Comparison of ENCODE assay signal across 18 cellular contexts in the genomic region with DNA sequence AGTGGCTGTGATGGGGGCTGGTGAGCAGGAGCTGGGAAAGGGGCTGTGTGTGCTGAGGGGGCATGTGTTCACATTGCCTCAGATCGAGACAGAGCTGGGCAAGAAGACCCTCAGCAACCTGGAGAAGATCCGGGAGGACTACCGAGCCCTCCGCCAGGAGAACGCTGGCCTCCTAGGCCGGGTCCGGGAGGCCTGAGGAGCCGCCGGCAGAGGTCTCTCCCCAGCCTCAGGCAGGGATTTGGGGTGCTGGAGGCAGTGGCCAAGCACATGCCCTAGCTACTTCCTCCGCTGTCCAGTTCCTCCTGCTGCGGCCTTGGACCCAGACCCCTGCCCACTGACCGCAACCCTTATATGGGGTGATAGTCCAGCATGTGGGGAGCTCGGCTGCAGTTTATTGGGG. TPM values are rescaled to one million over a fixed set of nuclear protein-coding genes. Genes with fewer than 3 reads are reported as not detected.
DNase-seq lines count a peak whose midpoint lies in the region; ATAC-seq and TF ChIP-seq lines count a peak whose summit lies in the region.
"Had no signal": no experiment of that assay in that cellular context is flagged by ENCODE, and none has a peak within 500 bp of the region (broad histone marks: within the 10 kb centered on the region; RNA-seq: fewer than 3 reads in every experiment).

No MANE protein-coding gene starts in this region.

- no peaks in the 10 kb centered on the region for H3K27me3 Mint-ChIP-seq in activated CD8-positive, alpha-beta memory T cell treated with anti-CD3 and anti-CD28 coated beads, Interleukin-2, amount 10 ng/mL, durations not matched to agents 7 days and 5 days
- no peaks in the 10 kb centered on the region for H3K27me3 Mint-ChIP-seq in activated CD8-positive, alpha-beta T cell treated with anti-CD3 and anti-CD28 coated beads, Interleukin-2, amount 10 ng/mL, durations not matched to agents 7 days and 5 days (ENCODE audit: low read depth)

- no peak for DNase-seq in activated CD8-positive, alpha-beta memory T cell treated with anti-CD3 and anti-CD28 coated beads, Interleukin-2, amount 10 ng/mL, durations not matched to agents 7 days and 5 days
- no peak for DNase-seq in activated CD8-positive, alpha-beta memory T cell treated with anti-CD3 and anti-CD28 coated beads, Interleukin-2, amount 50 U/mL, for 4 hours
- DNase-seq in activated CD8-positive, alpha-beta T cell treated with anti-CD3 and anti-CD28 coated beads, Interleukin-2, amount 10 ng/mL, durations not matched to agents 7 days and 5 days: no peak
- DNase-seq in activated CD4-positive, CD25-positive, alpha-beta regulatory T cell treated with anti-CD3 and anti-CD28 coated beads, Interleukin-2, amount 50 U/mL, for 72 hours: no peak
- no peak for DNase-seq in stimulated activated CD4-positive, alpha-beta T cell treated with anti-CD3 and anti-CD28 coated beads, Interleukin-2, amount 100 ng/mL, for 24 hours
- DNase-seq in NCI-H524 treated with DMSO at 0.1 percent for 48 hours (lab: John Stamatoyannopoulos, UW): no peak
- DNase-seq: 8988T; Calu3; CD8-positive, alpha-beta T cell; DMS79 treated with DMSO at 0.1 percent for 48 hours; GOT3; H9 had no signal

- H3K9me3 Mint-ChIP-seq in activated CD8-positive, alpha-beta memory T cell treated with anti-CD3 and anti-CD28 coated beads, Interleukin-2, amount 10 ng/mL, durations not matched to agents 7 days and 5 days (ENCODE audit: low read depth): no peaks in the 10 kb centered on the region
- no peaks in the 10 kb centered on the region for H3K9me3 Mint-ChIP-seq in activated CD8-positive, alpha-beta T cell treated with anti-CD3 and anti-CD28 coated beads, Interleukin-2, amount 10 ng/mL, durations not matched to agents 7 days and 5 days (ENCODE audit: insufficient read depth)
- H3K9me3 Mint-ChIP-seq: CD14-positive monocyte; CD8-positive, alpha-beta T cell had no signal

- H3K4me1 ChIP-seq in gastroesophageal sphincter: no peaks in the 10 kb centered on the region
- H3K4me1 ChIP-seq: BLaER1 had no signal

- peaks cover 0 to 50% of the 10 kb centered on the region in 2 donors for H3K36me3 ChIP-seq in gastroesophageal sphincter

- peaks cover 12% of the 10 kb centered on the region for H3K36me3 Mint-ChIP-seq in activated CD8-positive, alpha-beta memory T cell treated with anti-CD3 and anti-CD28 coated beads, Interleukin-2, amount 10 ng/mL, durations not matched to agents 7 days and 5 days
- H3K36me3 Mint-ChIP-seq in activated CD8-positive, alpha-beta T cell treated with anti-CD3 and anti-CD28 coated beads, Interleukin-2, amount 10 ng/mL, durations not matched to agents 7 days and 5 days (ENCODE audit: low read depth): peaks cover 26% of the 10 kb centered on the region

- no peak for TF ChIP-seq EP300 in gastroesophageal sphincter (IDR thresholded peaks at IDR 0.05)

- POLR2A ChIA-PET in activated CD8-positive, alpha-beta T cell treated with anti-CD3 and anti-CD28 coated beads, Interleukin-2, amount 10 ng/mL, durations not matched to agents 7 days and 5 days (lab: Charles Lee): no interaction called here

- H3K9me3 ChIP-seq in gastroesophageal sphincter: no peaks in the 10 kb centered on the region
- H3K9me3 ChIP-seq: BLaER1 had no signal

- no CpG with 5 or more reads among the region's 13 CpGs for WGBS in gastroesophageal sphincter (ENCODE audit: low coverage in 1 of 2), 2 donors

- no peak for TF ChIP-seq CTCF in gastroesophageal sphincter (IDR thresholded peaks at IDR 0.05)

- no peak for TF ChIP-seq POLR2A in gastroesophageal sphincter (IDR thresholded peaks at IDR 0.05)

- peak overlapping the region; percentile 52 for H3K27ac Mint-ChIP-seq in activated CD8-positive, alpha-beta memory T cell treated with anti-CD3 and anti-CD28 coated beads, Interleukin-2, amount 10 ng/mL, durations not matched to agents 7 days and 5 days
- H3K27ac Mint-ChIP-seq in activated CD8-positive, alpha-beta T cell treated with anti-CD3 and anti-CD28 coated beads, Interleukin-2, amount 10 ng/mL, durations not matched to agents 7 days and 5 days: peak overlapping the region; percentile 11
- H3K27ac Mint-ChIP-seq: CD8-positive, alpha-beta T cell had no signal

- H3K4me3 ChIP-seq in gastroesophageal sphincter: no peak overlapping the region
- H3K4me3 ChIP-seq: BLaER1, GM12878 had no signal

- no peak overlapping the region for H3K27ac ChIP-seq in gastroesophageal sphincter
- H3K27ac ChIP-seq: BLaER1 had no signal

- no peak for ATAC-seq in activated CD8-positive, alpha-beta memory T cell treated with anti-CD3 and anti-CD28 coated beads, Interleukin-2, amount 10 ng/mL, durations not matched to agents 7 days and 5 days
- ATAC-seq in activated CD8-positive, alpha-beta T cell treated with anti-CD3 and anti-CD28 coated beads, Interleukin-2, amount 10 ng/mL, durations not matched to agents 7 days and 5 days: no peak
- peak; percentile 14 for ATAC-seq in gastroesophageal sphincter
- ATAC-seq: CD8-positive, alpha-beta T cell; GM12878 had no signal

- no peak overlapping the region for H3K4me3 Mint-ChIP-seq in activated CD8-positive, alpha-beta memory T cell treated with anti-CD3 and anti-CD28 coated beads, Interleukin-2, amount 10 ng/mL, durations not matched to agents 7 days and 5 days
- H3K4me3 Mint-ChIP-seq in activated CD8-positive, alpha-beta T cell treated with anti-CD3 and anti-CD28 coated beads, Interleukin-2, amount 10 ng/mL, durations not matched to agents 7 days and 5 days: no peak overlapping the region
- H3K4me3 Mint-ChIP-seq: CD14-positive monocyte; CD8-positive, alpha-beta T cell; H9 had no signal

- H3K27me3 ChIP-seq in gastroesophageal sphincter: no peaks in the 10 kb centered on the region

- CTCF ChIA-PET in activated CD8-positive, alpha-beta memory T cell treated with anti-CD3 and anti-CD28 coated beads, Interleukin-2, amount 10 ng/mL, durations not matched to agents 7 days and 5 days (lab: Charles Lee): no interaction called here
- CTCF ChIA-PET in activated CD8-positive, alpha-beta T cell treated with anti-CD3 and anti-CD28 coated beads, Interleukin-2, amount 10 ng/mL, durations not matched to agents 7 days and 5 days (lab: Charles Lee): no interaction called here

- H3K4me1 Mint-ChIP-seq in activated CD8-positive, alpha-beta memory T cell treated with anti-CD3 and anti-CD28 coated beads, Interleukin-2, amount 10 ng/mL, durations not matched to agents 7 days and 5 days: peaks cover 12% of the 10 kb centered on the region
- H3K4me1 Mint-ChIP-seq in activated CD8-positive, alpha-beta T cell treated with anti-CD3 and anti-CD28 coated beads, Interleukin-2, amount 10 ng/mL, durations not matched to agents 7 days and 5 days (ENCODE audit: low read depth): peaks cover 14% of the 10 kb centered on the region
- H3K4me1 Mint-ChIP-seq: H9 had no signal

RNA-seq across cellular contexts. Expression of gene FOXP3, which starts 14.4 kb away (rescaled TPM):
- total RNA-seq in activated CD8-positive, alpha-beta memory T cell treated with anti-CD3 and anti-CD28 coated beads, Interleukin-2, amount 10 ng/mL, durations not matched to agents 7 days and 5 days: 10 to 100 TPM; 26.8 to 82.1 TPM
- 10 to 100 TPM; 14.6 to 15.4 TPM for total RNA-seq in activated CD8-positive, alpha-beta T cell treated with anti-CD3 and anti-CD28 coated beads, Interleukin-2, amount 10 ng/mL, durations not matched to agents 7 days and 5 days
- total RNA-seq in gastroesophageal sphincter: under 1 TPM in 1 of 4 donors, not detected in 3; 0.22 TPM
- total RNA-seq: A673, HT-29 had no signal

RNA-seq across cellular contexts. Expression of gene CCDC22, which starts 14.8 kb away (rescaled TPM):
- 10 to 100 TPM; 24.6 to 29.9 TPM for total RNA-seq in activated CD8-positive, alpha-beta memory T cell treated with anti-CD3 and anti-CD28 coated beads, Interleukin-2, amount 10 ng/mL, durations not matched to agents 7 days and 5 days
- total RNA-seq in activated CD8-positive, alpha-beta T cell treated with anti-CD3 and anti-CD28 coated beads, Interleukin-2, amount 10 ng/mL, durations not matched to agents 7 days and 5 days: 10 to 100 TPM; 27.3 to 32.2 TPM
- 10 to 100 TPM; 10.7 to 17.9 (median 14.1) TPM for total RNA-seq in gastroesophageal sphincter

RNA-seq across cellular contexts. Expression of gene CACNA1F, which starts 16.9 kb away (rescaled TPM):
- 1 to 10 TPM in 1 of 2 experiments, under 1 TPM in 1; 0.19 to 1.3 TPM for total RNA-seq in activated CD8-positive, alpha-beta memory T cell treated with anti-CD3 and anti-CD28 coated beads, Interleukin-2, amount 10 ng/mL, durations not matched to agents 7 days and 5 days
- under 1 TPM; 0.11 to 0.18 TPM for total RNA-seq in activated CD8-positive, alpha-beta T cell treated with anti-CD3 and anti-CD28 coated beads, Interleukin-2, amount 10 ng/mL, durations not matched to agents 7 days and 5 days
- 1 to 10 TPM in 1 of 4 donors, not detected in 3; 1.7 TPM for total RNA-seq in gastroesophageal sphincter
- total RNA-seq: A673, Calu3, HT-29 had no signal

RNA-seq across cellular contexts. Expression of gene PPP1R3F, which starts 19.5 kb away (rescaled TPM):
- 10 to 100 TPM; 13.9 to 14.4 TPM for total RNA-seq in activated CD8-positive, alpha-beta memory T cell treated with anti-CD3 and anti-CD28 coated beads, Interleukin-2, amount 10 ng/mL, durations not matched to agents 7 days and 5 days
- total RNA-seq in activated CD8-positive, alpha-beta T cell treated with anti-CD3 and anti-CD28 coated beads, Interleukin-2, amount 10 ng/mL, durations not matched to agents 7 days and 5 days: 1 to 10 TPM; 8.0 to 8.5 TPM
- total RNA-seq in gastroesophageal sphincter: 10 to 100 TPM; 12.0 to 27.5 (median 17.0) TPM

RNA-seq across cellular contexts. Expression of gene SYP, which starts 50.1 kb away (rescaled TPM):
- 1 to 10 TPM; 1.9 to 3.9 TPM for total RNA-seq in activated CD8-positive, alpha-beta memory T cell treated with anti-CD3 and anti-CD28 coated beads, Interleukin-2, amount 10 ng/mL, durations not matched to agents 7 days and 5 days
- 1 to 10 TPM; 1.1 to 2.6 TPM for total RNA-seq in activated CD8-positive, alpha-beta T cell treated with anti-CD3 and anti-CD28 coated beads, Interleukin-2, amount 10 ng/mL, durations not matched to agents 7 days and 5 days
- total RNA-seq in gastroesophageal sphincter: 10 to 100 TPM in 1 of 4 donors, 1 to 10 TPM in 3; 2.9 to 10.5 (median 5.4) TPM

Comparison
In these comparisons a context has a peak if more than half of its experiments do, and no peak if none do; other contexts are left out.
1. RNA of gene FOXP3, which starts 14.4 kb away (total RNA-seq): 26.8 to 82.1 TPM in activated CD8-positive, alpha-beta memory T cell treated with anti-CD3 and anti-CD28 coated beads, Interleukin-2, amount 10 ng/mL, durations not matched to agents 7 days and 5 days and 14.6 to 15.4 TPM in activated CD8-positive, alpha-beta T cell treated with anti-CD3 and anti-CD28 coated beads, Interleukin-2, amount 10 ng/mL, durations not matched to agents 7 days and 5 days; 0.22 TPM in gastroesophageal sphincter; every median in the first group is over 10 times any median in the second.